In the genomic region with DNA sequence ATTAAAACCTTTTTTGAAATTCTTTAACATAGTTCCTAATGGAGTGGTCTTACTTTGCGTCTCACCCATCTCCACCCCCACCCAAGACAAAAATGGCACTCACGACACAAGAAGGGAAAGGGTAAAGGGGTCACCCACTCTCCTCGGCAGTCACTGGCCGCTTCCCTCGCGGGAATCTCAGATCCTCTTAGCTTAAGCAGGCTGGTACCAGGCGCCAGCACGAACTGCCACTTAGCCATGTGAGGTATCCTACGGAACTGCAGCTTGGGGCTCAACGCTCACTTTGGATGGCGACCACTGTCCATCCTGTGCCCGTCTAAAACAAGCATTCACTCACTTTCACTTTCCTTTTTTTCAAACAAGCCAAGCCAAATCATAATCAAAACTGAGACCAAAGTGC, we compare ENCODE assay signal across 26 cellular contexts. TPM values are rescaled to one million over a fixed set of nuclear protein-coding genes. Genes with fewer than 3 reads are reported as not detected.
"Had no signal": no experiment of that assay in that cellular context is flagged by ENCODE, and none has a peak within 500 bp of the region (broad histone marks: within the 10 kb centered on the region; RNA-seq: fewer than 3 reads in every experiment).

No MANE protein-coding gene starts in this region.

- H3K36me3 ChIP-seq: gastrocnemius medialis, ovary, right lobe of liver, suprapubic skin, thyroid gland had no signal

- H3K4me1 Mint-ChIP-seq: endodermal cell, natural killer cell had no signal

- H3K27ac Mint-ChIP-seq: endodermal cell; natural killer cell; stimulated activated naive B cell treated with anti-CD40 and anti-IgM and Interleukin-4, amounts not matched to agents 10 μg/mL and 1 μg/mL and 100 μg/mL, for 72 hours; stimulated activated naive CD8-positive, alpha-beta T cell treated with anti-CD3 and anti-CD28 coated beads, Interleukin-15, Interleukin-2, amounts not matched to agents 100 ng/mL and 50 ng/mL, for 24 hours had no signal

- DNase-seq: effector CD8-positive, alpha-beta T cell; endodermal cell; foreskin fibroblast; gastrocnemius medialis; head of caudate nucleus; kidney; mesendoderm; midbrain; natural killer cell; occipital lobe; ovary; posterior cingulate gyrus; psoas muscle; stimulated activated CD4-positive, alpha-beta T cell treated with anti-CD3 and anti-CD28 coated beads, Interleukin-15, amount 100 ng/mL, for 24 hours; stimulated activated CD4-positive, alpha-beta T cell treated with anti-CD3 and anti-CD28 coated beads, Interleukin-2, amount 100 ng/mL, for 48 hours; stimulated activated naive B cell treated with anti-CD40 and anti-IgM and Interleukin-4, amounts not matched to agents 10 μg/mL and 1 μg/mL and 100 μg/mL, for 72 hours; thyroid gland had no signal

- H3K27ac ChIP-seq: epithelial cell of prostate, gastrocnemius medialis, ovary, psoas muscle, right lobe of liver, suprapubic skin, thyroid gland had no signal

- ATAC-seq: esophagus mucosa; gastrocnemius medialis; left lobe of liver; natural killer cell; psoas muscle; stimulated activated naive B cell treated with anti-CD40 and anti-IgM and Interleukin-4, amounts not matched to agents 10 μg/mL and 1 μg/mL and 100 μg/mL, for 72 hours had no signal

- H3K9me3 Mint-ChIP-seq: natural killer cell; stimulated activated naive B cell treated with anti-CD40 and anti-IgM and Interleukin-4, amounts not matched to agents 10 μg/mL and 1 μg/mL and 100 μg/mL, for 72 hours; stimulated activated naive CD8-positive, alpha-beta T cell treated with anti-CD3 and anti-CD28 coated beads, Interleukin-15, Interleukin-2, amounts not matched to agents 100 ng/mL and 50 ng/mL, for 24 hours; type B pancreatic cell had no signal

- H3K27me3 ChIP-seq: gastrocnemius medialis, ovary, right lobe of liver, suprapubic skin, thyroid gland had no signal

- H3K27me3 Mint-ChIP-seq: stimulated activated naive B cell treated with anti-CD40 and anti-IgM and Interleukin-4, amounts not matched to agents 10 μg/mL and 1 μg/mL and 100 μg/mL, for 72 hours; stimulated activated naive CD8-positive, alpha-beta T cell treated with anti-CD3 and anti-CD28 coated beads, Interleukin-15, Interleukin-2, amounts not matched to agents 100 ng/mL and 50 ng/mL, for 24 hours; type B pancreatic cell had no signal

- H3K4me3 ChIP-seq: gastrocnemius medialis, lung, ovary, psoas muscle, right lobe of liver, suprapubic skin, thyroid gland had no signal

- H3K9me3 ChIP-seq: gastrocnemius medialis, ovary, psoas muscle, right lobe of liver, suprapubic skin, thyroid gland had no signal

- H3K4me1 ChIP-seq: gastrocnemius medialis, psoas muscle, right lobe of liver, suprapubic skin, thyroid gland had no signal

- H3K36me3 Mint-ChIP-seq: natural killer cell had no signal

- H3K4me3 Mint-ChIP-seq: endodermal cell; natural killer cell; stimulated activated naive B cell treated with anti-CD40 and anti-IgM and Interleukin-4, amounts not matched to agents 10 μg/mL and 1 μg/mL and 100 μg/mL, for 72 hours; stimulated activated naive CD8-positive, alpha-beta T cell treated with anti-CD3 and anti-CD28 coated beads, Interleukin-15, Interleukin-2, amounts not matched to agents 100 ng/mL and 50 ng/mL, for 24 hours; type B pancreatic cell had no signal

RNA-seq across cellular contexts. Expression of a gene that starts 23.8 kb away (rescaled TPM):
- polyA plus RNA-seq: neural cell had no signal
